ENCODE assay signal across 2 cellular contexts in the genomic region with DNA sequence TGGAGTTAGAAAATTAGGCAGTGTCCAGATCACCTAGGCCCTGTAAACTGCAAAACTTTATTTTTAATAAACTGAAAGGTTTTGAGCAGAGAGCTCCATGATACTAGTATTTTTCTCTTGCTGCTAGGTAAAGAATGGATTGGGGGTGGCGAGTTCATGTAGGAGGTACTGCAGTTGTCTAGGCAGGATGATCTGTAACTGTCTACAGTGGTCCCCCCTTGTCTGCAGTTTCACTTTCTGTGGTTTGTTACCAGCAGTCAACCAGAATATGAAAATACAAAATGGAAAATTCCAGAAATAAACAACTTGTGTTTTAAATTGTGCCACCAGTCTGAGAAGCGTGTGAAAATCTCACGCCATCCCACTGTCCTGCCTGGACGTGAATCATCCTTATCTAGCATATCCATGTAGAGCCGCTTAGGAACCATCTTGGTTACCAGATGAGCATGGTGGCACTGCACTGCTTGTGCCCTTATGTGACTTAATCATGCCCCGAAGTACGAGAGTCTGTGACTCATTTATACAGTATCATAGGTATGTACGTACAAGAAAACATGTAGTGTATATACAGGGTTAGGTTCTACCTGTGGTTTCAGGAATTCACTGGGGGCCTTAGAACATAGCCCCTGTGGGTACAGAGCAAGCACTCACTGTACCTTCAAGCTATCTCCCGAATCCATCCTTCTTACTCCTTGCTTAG.
A peak's percentile ranks its signal among the peaks of the same experiment; 100 is the strongest.
TF ChIP-seq lines count a peak whose summit lies in the region.

No MANE protein-coding gene starts in this region.

TF ChIP-seq in A549, 52 proteins besides CTCF, POLR2A, EP300 and RAD21:
- TF ChIP-seq FOSB (CRISPR knock-in tag; IDR thresholded peaks at IDR 0.05) (0 out of 2 replicates have a peak, but pooled peaks have one; percentile 29), RCOR1 (IDR thresholded peaks at IDR 0.05; ENCODE audit: low read depth, low read length) (no peak)

TF ChIP-seq in GM12878, 131 proteins besides CTCF, POLR2A, EP300 and RAD21 (continued from another document):
- TF ChIP-seq IRF3 (IDR thresholded peaks at IDR 0.05) (no peak), HSF1 (IDR thresholded peaks at IDR 0.05; ENCODE audit: low read depth, low read length) (no peak), ZNF217 (IDR thresholded peaks at IDR 0.05) (no peak), CEBPB (IDR thresholded peaks at IDR 0.05; ENCODE audit: borderline replicate concordance in 1 of 2, low read depth in 2 of 2, low read length in 2 of 2) (no peak), SP1 (IDR thresholded peaks at IDR 0.05; ENCODE audit: low read depth, low read length) (no peak), NR2C1 (IDR thresholded peaks at IDR 0.05) (no peak), MEF2B (IDR thresholded peaks at IDR 0.05; ENCODE audit: partially characterized antibody, poor library complexity, severe bottlenecking) (no peak), BCL3 (IDR thresholded peaks at IDR 0.05; ENCODE audit: borderline replicate concordance, insufficient read depth, low read depth, low read length, poor library complexity, severe bottlenecking) (peak; percentile 40), MTA3 (IDR thresholded peaks at IDR 0.05; ENCODE audit: borderline replicate concordance, low read length) (peak; percentile 17; the same call in 1 of the 2 replicates), STAT1 (conservative IDR thresholded peaks at IDR 0.05) (no peak), RUNX3 (IDR thresholded peaks at IDR 0.05; ENCODE audit: low read length) (peak; percentile 35)
- TF ChIP-seq, protein P1, sequence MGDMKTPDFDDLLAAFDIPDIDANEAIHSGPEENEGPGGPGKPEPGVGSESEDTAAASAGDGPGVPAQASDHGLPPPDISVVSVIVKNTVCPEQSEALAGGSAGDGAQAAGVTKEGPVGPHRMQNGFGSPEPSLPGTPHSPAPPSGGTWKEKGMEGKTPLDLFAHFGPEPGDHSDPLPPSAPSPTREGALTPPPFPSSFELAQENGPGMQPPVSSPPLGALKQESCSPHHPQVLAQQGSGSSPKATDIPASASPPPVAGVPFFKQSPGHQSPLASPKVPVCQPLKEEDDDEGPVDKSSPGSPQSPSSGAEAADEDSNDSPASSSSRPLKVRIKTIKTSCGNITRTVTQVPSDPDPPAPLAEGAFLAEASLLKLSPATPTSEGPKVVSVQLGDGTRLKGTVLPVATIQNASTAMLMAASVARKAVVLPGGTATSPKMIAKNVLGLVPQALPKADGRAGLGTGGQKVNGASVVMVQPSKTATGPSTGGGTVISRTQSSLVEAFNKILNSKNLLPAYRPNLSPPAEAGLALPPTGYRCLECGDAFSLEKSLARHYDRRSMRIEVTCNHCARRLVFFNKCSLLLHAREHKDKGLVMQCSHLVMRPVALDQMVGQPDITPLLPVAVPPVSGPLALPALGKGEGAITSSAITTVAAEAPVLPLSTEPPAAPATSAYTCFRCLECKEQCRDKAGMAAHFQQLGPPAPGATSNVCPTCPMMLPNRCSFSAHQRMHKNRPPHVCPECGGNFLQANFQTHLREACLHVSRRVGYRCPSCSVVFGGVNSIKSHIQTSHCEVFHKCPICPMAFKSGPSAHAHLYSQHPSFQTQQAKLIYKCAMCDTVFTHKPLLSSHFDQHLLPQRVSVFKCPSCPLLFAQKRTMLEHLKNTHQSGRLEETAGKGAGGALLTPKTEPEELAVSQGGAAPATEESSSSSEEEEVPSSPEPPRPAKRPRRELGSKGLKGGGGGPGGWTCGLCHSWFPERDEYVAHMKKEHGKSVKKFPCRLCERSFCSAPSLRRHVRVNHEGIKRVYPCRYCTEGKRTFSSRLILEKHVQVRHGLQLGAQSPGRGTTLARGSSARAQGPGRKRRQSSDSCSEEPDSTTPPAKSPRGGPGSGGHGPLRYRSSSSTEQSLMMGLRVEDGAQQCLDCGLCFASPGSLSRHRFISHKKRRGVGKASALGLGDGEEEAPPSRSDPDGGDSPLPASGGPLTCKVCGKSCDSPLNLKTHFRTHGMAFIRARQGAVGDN (IDR thresholded peaks at IDR 0.05): no peak
